ENCODE assay signal across 1 cellular context in genomic region chr10:47306429-47307210, GRCh38.
A peak's percentile ranks its signal among the peaks of the same experiment; 100 is the strongest.
TF ChIP-seq lines count a peak whose summit lies in the region.

No MANE protein-coding gene starts in this region.

TF ChIP-seq in K562, 482 proteins besides CTCF, POLR2A, EP300 and RAD21 (continued from another document and continues in another):
- TF ChIP-seq FIP1L1 (IDR thresholded peaks at IDR 0.05; ENCODE audit: low read depth, low read length, poor library complexity, severe bottlenecking), result no peak
- TF ChIP-seq RCOR1 (IDR thresholded peaks at IDR 0.05; ENCODE audit: borderline replicate concordance in 1 of 2, low read depth in 2 of 2, low read length in 2 of 2), result peak; percentile 54 to 95; a peak in 2 of 4 replicates
- no peak for TF ChIP-seq HEY1 (CRISPR knock-in tag; IDR thresholded peaks at IDR 0.05; ENCODE audit: borderline replicate concordance)
- peak; percentile 54 for TF ChIP-seq NFIC (IDR thresholded peaks at IDR 0.05)
- no peak for TF ChIP-seq ATF4 (CRISPR knock-in tag; IDR thresholded peaks at IDR 0.05)
- TF ChIP-seq HDAC8 (tag; IDR thresholded peaks at IDR 0.05), result no peak
- TF ChIP-seq ZNF518B (CRISPR knock-in tag; IDR thresholded peaks at IDR 0.05), result no peak
- TF ChIP-seq HDGF (IDR thresholded peaks at IDR 0.05), result no peak
- TF ChIP-seq ZNF143 (CRISPR knock-in tag; IDR thresholded peaks at IDR 0.05), result no peak
- TF ChIP-seq MEF2D (tag; conservative IDR thresholded peaks at IDR 0.05; ENCODE audit: low read depth), result no peak
- TF ChIP-seq ZNF740 (CRISPR knock-in tag; IDR thresholded peaks at IDR 0.05), result no peak
- no peak for TF ChIP-seq ZNF740 (tag; IDR thresholded peaks at IDR 0.05)
- peak; percentile 31; the same call in 1 of the 2 replicates for TF ChIP-seq EHMT2 (IDR thresholded peaks at IDR 0.05)
- TF ChIP-seq ZNF77 (CRISPR knock-in tag; IDR thresholded peaks at IDR 0.05), result no peak
- TF ChIP-seq RBM15 (IDR thresholded peaks at IDR 0.05; ENCODE audit: insufficient read depth, low read length), result no peak
- TF ChIP-seq SNRNP70 (optimal IDR thresholded peaks at IDR 0.05; ENCODE audit: low read depth, low read length), result no peak
- TF ChIP-seq ZNF76 (CRISPR knock-in tag; IDR thresholded peaks at IDR 0.05; ENCODE audit: borderline replicate concordance), result no peak
- no peak for TF ChIP-seq SAP30 (IDR thresholded peaks at IDR 0.05; ENCODE audit: borderline replicate concordance, insufficient read depth, low read depth, low read length, poor library complexity, severe bottlenecking)
- no peak for TF ChIP-seq HNRNPL (IDR thresholded peaks at IDR 0.05; ENCODE audit: low read depth, low read length)
- no peak for TF ChIP-seq TBP (optimal IDR thresholded peaks at IDR 0.05; ENCODE audit: low read depth, low read length)
- TF ChIP-seq PPARD (CRISPR knock-in tag; IDR thresholded peaks at IDR 0.05), result no peak
- no peak for TF ChIP-seq TEAD2 (tag; IDR thresholded peaks at IDR 0.05)
- no peak for TF ChIP-seq ZNF277 (CRISPR knock-in tag; IDR thresholded peaks at IDR 0.05; ENCODE audit: borderline replicate concordance)
- TF ChIP-seq ELK3 (CRISPR knock-in tag; IDR thresholded peaks at IDR 0.05), result no peak
- TF ChIP-seq TEAD4 (IDR thresholded peaks at IDR 0.05; ENCODE audit: low read length), result peak; percentile 69
- no peak for TF ChIP-seq TEAD4 (CRISPR knock-in tag; IDR thresholded peaks at IDR 0.05; ENCODE audit: borderline replicate concordance)
- peak; percentile 88 for TF ChIP-seq HDAC2 (IDR thresholded peaks at IDR 0.05)
- TF ChIP-seq TAF7 (tag; IDR thresholded peaks at IDR 0.05), result no peak
- TF ChIP-seq TAF1 (IDR thresholded peaks at IDR 0.05; ENCODE audit: control insufficient read depth, extremely low read depth, insufficient read depth, low read length, severe bottlenecking), result no peak
- no peak for TF ChIP-seq STAT5A (IDR thresholded peaks at IDR 0.05; ENCODE audit: borderline replicate concordance, low read length)
- TF ChIP-seq ZNF184 (CRISPR knock-in tag; IDR thresholded peaks at IDR 0.05), result no peak
- no peak for TF ChIP-seq MYBL2 (IDR thresholded peaks at IDR 0.05; ENCODE audit: low read depth)
- no peak for TF ChIP-seq MYBL2 (CRISPR knock-in tag; IDR thresholded peaks at IDR 0.05; ENCODE audit: borderline replicate concordance)
- TF ChIP-seq CC2D1A (IDR thresholded peaks at IDR 0.05), result no peak
- peak; percentile 30; the same call in 1 of the 2 replicates for TF ChIP-seq POLR2AphosphoS5 (IDR thresholded peaks at IDR 0.05; ENCODE audit: control insufficient read depth, insufficient read depth, low read depth, low read length)
- TF ChIP-seq KAT7 (CRISPR knock-in tag; IDR thresholded peaks at IDR 0.05; ENCODE audit: borderline replicate concordance), result no peak
- no peak for TF ChIP-seq ZNF431 (CRISPR knock-in tag; IDR thresholded peaks at IDR 0.05)
- TF ChIP-seq MBD1 (CRISPR knock-in tag; IDR thresholded peaks at IDR 0.05), result no peak
- TF ChIP-seq SMARCE1 (IDR thresholded peaks at IDR 0.05), result peak; percentile 61; the same call in 1 of the 2 replicates
- TF ChIP-seq RREB1 (CRISPR knock-in tag; IDR thresholded peaks at IDR 0.05), result no peak
- peak in 1 of 2 experiments; percentile 62; a peak in 2 of 4 replicates for TF ChIP-seq ARNT (IDR thresholded peaks at IDR 0.05)
- no peak for TF ChIP-seq ZMIZ1 (IDR thresholded peaks at IDR 0.05; ENCODE audit: low read depth in 2 of 2, low read length in 2 of 2)
- peak; percentile 63; the same call in 1 of the 2 replicates for TF ChIP-seq KLF1 (tag; IDR thresholded peaks at IDR 0.05)
- TF ChIP-seq RFX5 (IDR thresholded peaks at IDR 0.05; ENCODE audit: low read depth, low read length), result no peak
- no peak for TF ChIP-seq GTF2A2 (tag; IDR thresholded peaks at IDR 0.05)
- no peak for TF ChIP-seq MCM5 (IDR thresholded peaks at IDR 0.05; ENCODE audit: low read depth)
